Comparison of ENCODE assay signal across 8 cellular contexts in genomic region chr4:164956766-164957643, GRCh38.
DNase-seq lines count a peak whose midpoint lies in the region; ATAC-seq and TF ChIP-seq lines count a peak whose summit lies in the region.

No MANE protein-coding gene starts in this region.

- H3K4me3 ChIP-seq in epithelial cell of esophagus (ENCODE audit: low read length) (peak overlapping the region; percentile 78), mucosa of rectum (ENCODE audit: low read length in 2 of 2) (peak overlapping the region; percentile 85 to 92)

- peak; percentile 99 for ATAC-seq in GM18517 (IDR thresholded peaks at IDR 0.05; ENCODE audit: unreplicated experiment)
- ATAC-seq in HG02981 (IDR thresholded peaks at IDR 0.05; ENCODE audit: unreplicated experiment), result peak; percentile 100

- no peak for TF ChIP-seq CTCF in epithelial cell of esophagus (IDR thresholded peaks at IDR 0.05; ENCODE audit: insufficient read depth, low read depth, low read length, missing control alignments)

- peaks cover 4 to 6% of the 10 kb centered on the region in 2 donors for H3K4me1 ChIP-seq in mucosa of rectum (ENCODE audit: control insufficient read depth in 2 of 2, insufficient read depth in 2 of 2, low read length in 2 of 2)

- H3K27ac ChIP-seq in mucosa of rectum (ENCODE audit: low read depth in 2 of 2, low read length in 2 of 2), result no peak overlapping the region

- H3K27me3 ChIP-seq in mucosa of rectum (ENCODE audit: control insufficient read depth in 2 of 2, insufficient read depth in 2 of 2, low read length in 2 of 2), result no peaks in the 10 kb centered on the region

- peak; percentile 51 to 69 for DNase-seq in NCI-H524 (lab: John Stamatoyannopoulos, UW)
- DNase-seq in activated CD8-positive, alpha-beta memory T cell treated with anti-CD3 and anti-CD28 coated beads, Interleukin-2, amount 50 U/mL, for 4 hours, result peak; percentile 75
- DNase-seq in epithelial cell of esophagus (ENCODE audit: low read depth), result peak; percentile 76
- peak; percentile 71 for DNase-seq in stimulated activated CD8-positive, alpha-beta memory T cell treated with anti-CD3 and anti-CD28 coated beads, Interleukin-4, amount 100 ng/mL, for 24 hours (ENCODE audit: low read depth)
- DNase-seq in NCI-H187 treated with DMSO at 0.1 percent for 48 hours (lab: John Stamatoyannopoulos, UW), result no peak

- H3K9me3 ChIP-seq in mucosa of rectum (ENCODE audit: control insufficient read depth in 2 of 2, low read length in 2 of 2), result no peaks in the 10 kb centered on the region

- H3K9ac ChIP-seq in mucosa of rectum (ENCODE audit: low read depth in 1 of 2, low read length in 2 of 2), result peak overlapping the region; percentile 36 to 65

- H3K36me3 ChIP-seq in mucosa of rectum (ENCODE audit: control insufficient read depth in 2 of 2, insufficient read depth in 2 of 2, low read length in 2 of 2), result no peaks in the 10 kb centered on the region
